Comparison of ENCODE assay signal across 15 cellular contexts in the genomic region with DNA sequence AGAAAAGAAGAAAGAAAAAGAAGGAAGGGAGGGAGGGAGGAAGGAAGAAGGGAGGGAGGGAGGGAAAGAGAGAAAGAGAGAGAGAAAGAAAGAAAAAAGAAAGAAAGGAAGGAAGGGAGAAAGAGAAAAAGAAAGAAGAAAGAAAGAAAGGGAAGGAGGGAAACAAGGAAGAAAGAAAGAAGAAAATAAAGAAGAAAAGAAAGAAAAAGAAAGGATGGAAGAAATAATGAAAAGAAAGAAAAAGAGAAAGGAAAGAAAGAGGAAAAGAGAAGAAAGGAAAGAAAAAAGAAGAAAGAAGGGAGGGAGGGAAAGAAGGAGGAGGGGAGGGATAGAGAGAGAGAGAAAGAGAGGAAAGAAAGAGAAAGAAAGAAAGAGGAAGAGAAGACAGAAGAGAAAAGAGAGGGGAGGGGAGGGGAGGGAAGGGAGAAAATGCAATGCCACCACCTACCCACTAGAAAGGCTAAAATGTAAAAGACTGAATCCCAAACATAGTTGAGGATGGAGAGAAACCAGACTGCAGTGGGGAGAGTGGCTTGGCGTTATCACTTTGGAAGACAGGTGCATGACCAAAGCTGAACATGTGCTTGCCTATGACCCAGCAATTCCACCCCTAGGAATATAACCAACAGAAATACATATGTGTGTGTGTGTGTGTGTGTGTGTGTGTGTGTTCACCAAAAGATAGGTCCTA.
DNase-seq lines count a peak whose midpoint lies in the region; ATAC-seq and TF ChIP-seq lines count a peak whose summit lies in the region.
"Had no signal": no experiment of that assay in that cellular context is flagged by ENCODE, and none has a peak within 500 bp of the region (broad histone marks: within the 10 kb centered on the region; RNA-seq: fewer than 3 reads in every experiment).

No MANE protein-coding gene starts in this region.

- no peak for ATAC-seq in natural killer cell treated with Interleukin-12 subunit alpha and Interleukin-12 subunit beta and Interleukin-15 and Interleukin-18, amount 100 ng/mL, for 72 hours
- ATAC-seq in natural killer cell (no peak), WTC11 (no peak)

- CTCF ChIA-PET in WTC11 (lab: Charles Lee): no interaction called here

- H3K27me3 Mint-ChIP-seq in natural killer cell treated with Interleukin-12 subunit alpha and Interleukin-12 subunit beta and Interleukin-15 and Interleukin-18, amount 100 ng/mL, for 72 hours: no peaks in the 10 kb centered on the region
- H3K27me3 Mint-ChIP-seq in natural killer cell (ENCODE audit: low read depth in 2 of 2): no peaks in the 10 kb centered on the region
- no peaks in the 10 kb centered on the region for H3K27me3 Mint-ChIP-seq in WTC11 (ENCODE audit: low read depth)

- peak overlapping the region; percentile 58 to 81 for H3K27ac Mint-ChIP-seq in natural killer cell treated with Interleukin-12 subunit alpha and Interleukin-12 subunit beta and Interleukin-15 and Interleukin-18, amount 100 ng/mL, for 72 hours
- H3K27ac Mint-ChIP-seq in natural killer cell (peak overlapping the region in 1 of 2 donors; percentile 17), WTC11 (no peak overlapping the region)

- H3K36me3 Mint-ChIP-seq in natural killer cell treated with Interleukin-12 subunit alpha and Interleukin-12 subunit beta and Interleukin-15 and Interleukin-18, amount 100 ng/mL, for 72 hours: no peaks in the 10 kb centered on the region
- H3K36me3 Mint-ChIP-seq in natural killer cell (no peaks in the 10 kb centered on the region), WTC11 (no peaks in the 10 kb centered on the region)

- peaks cover 6% of the 10 kb centered on the region for H3K9me3 Mint-ChIP-seq in natural killer cell treated with Interleukin-12 subunit alpha and Interleukin-12 subunit beta and Interleukin-15 and Interleukin-18, amount 100 ng/mL, for 72 hours
- peaks cover 3 to 5% of the 10 kb centered on the region in 2 donors for H3K9me3 Mint-ChIP-seq in natural killer cell
- peaks cover 8% of the 10 kb centered on the region for H3K9me3 Mint-ChIP-seq in WTC11

- peaks cover 75 to 76% of the 10 kb centered on the region in 2 donors for H3K4me1 Mint-ChIP-seq in natural killer cell treated with Interleukin-12 subunit alpha and Interleukin-12 subunit beta and Interleukin-15 and Interleukin-18, amount 100 ng/mL, for 72 hours (ENCODE audit: low read depth in 2 of 2)
- H3K4me1 Mint-ChIP-seq in natural killer cell (peaks cover 66 to 85% of the 10 kb centered on the region in 2 donors), WTC11 (no peaks in the 10 kb centered on the region)

- POLR2A ChIA-PET in WTC11 (lab: Charles Lee): no interaction called here

- H3K4me3 Mint-ChIP-seq in natural killer cell treated with Interleukin-12 subunit alpha and Interleukin-12 subunit beta and Interleukin-15 and Interleukin-18, amount 100 ng/mL, for 72 hours: no peak overlapping the region
- H3K4me3 Mint-ChIP-seq in natural killer cell (no peak overlapping the region), WTC11 (no peak overlapping the region)

- no peak for DNase-seq in natural killer cell treated with Interleukin-12 subunit alpha and Interleukin-12 subunit beta and Interleukin-15 and Interleukin-18, amount 100 ng/mL, for 72 hours (ENCODE audit: low spot score)
- DNase-seq in natural killer cell (no peak), WTC11 (ENCODE audit: low spot score) (no peak), myocyte (ENCODE audit: low read depth) (peak; percentile 85), islet precursor cell (no peak), GM19238 (ENCODE audit: insufficient read length, low spot score) (no peak), SW480 (ENCODE audit: low spot score) (no peak), NCI-H345 treated with DMSO at 0.1 percent for 48 hours (lab: John Stamatoyannopoulos, UW; ENCODE audit: unreplicated experiment) (no peak)
- DNase-seq: BE2C, IMR-90, MV-4-11, NCI-H1417 treated with DMSO at 0.1 percent for 48 hours, NCI-H2029, NCI-H2171 treated with DMSO at 0.1 percent for 48 hours, NCI-H510A treated with DMSO at 0.1 percent for 48 hours had no signal

- TF ChIP-seq CTCF in natural killer cell (IDR thresholded peaks at IDR 0.05): no peak
- TF ChIP-seq CTCF in WTC11 (IDR thresholded peaks at IDR 0.05): no peak

- intact Hi-C loops in natural killer cell (cut with micrococcal nuclease): loop anchor here (5.0 to 10.0 kb wide), 3 partner anchors 45 to 133 kb away; a partner anchor contains a TSS

TF ChIP-seq in WTC11, 78 proteins besides CTCF, POLR2A, EP300 and RAD21:
- TF ChIP-seq, protein P1, sequence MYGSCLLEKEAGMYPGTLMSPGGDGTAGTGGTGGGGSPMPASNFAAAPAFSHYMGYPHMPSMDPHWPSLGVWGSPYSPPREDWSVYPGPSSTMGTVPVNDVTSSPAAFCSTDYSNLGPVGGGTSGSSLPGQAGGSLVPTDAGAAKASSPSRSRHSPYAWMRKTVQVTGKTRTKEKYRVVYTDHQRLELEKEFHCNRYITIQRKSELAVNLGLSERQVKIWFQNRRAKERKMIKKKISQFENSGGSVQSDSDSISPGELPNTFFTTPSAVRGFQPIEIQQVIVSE (CRISPR knock-in tag; IDR thresholded peaks at IDR 0.05; ENCODE audit: borderline replicate concordance): no peak
- TF ChIP-seq NR2C2 (CRISPR knock-in tag; IDR thresholded peaks at IDR 0.05): no peak
- TF ChIP-seq, protein P2, sequence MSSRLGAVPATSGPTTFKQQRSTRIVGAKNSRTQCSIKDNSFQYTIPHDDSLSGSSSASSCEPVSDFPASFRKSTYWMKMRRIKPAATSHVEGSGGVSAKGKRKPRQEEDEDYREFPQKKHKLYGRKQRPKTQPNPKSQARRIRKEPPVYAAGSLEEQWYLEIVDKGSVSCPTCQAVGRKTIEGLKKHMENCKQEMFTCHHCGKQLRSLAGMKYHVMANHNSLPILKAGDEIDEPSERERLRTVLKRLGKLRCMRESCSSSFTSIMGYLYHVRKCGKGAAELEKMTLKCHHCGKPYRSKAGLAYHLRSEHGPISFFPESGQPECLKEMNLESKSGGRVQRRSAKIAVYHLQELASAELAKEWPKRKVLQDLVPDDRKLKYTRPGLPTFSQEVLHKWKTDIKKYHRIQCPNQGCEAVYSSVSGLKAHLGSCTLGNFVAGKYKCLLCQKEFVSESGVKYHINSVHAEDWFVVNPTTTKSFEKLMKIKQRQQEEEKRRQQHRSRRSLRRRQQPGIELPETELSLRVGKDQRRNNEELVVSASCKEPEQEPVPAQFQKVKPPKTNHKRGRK (CRISPR knock-in tag; IDR thresholded peaks at IDR 0.05; ENCODE audit: borderline replicate concordance): 0 out of 2 replicates have a peak, but pooled peaks have one; percentile 69
- TF ChIP-seq PRRX2 (CRISPR knock-in tag; IDR thresholded peaks at IDR 0.05): no peak
TF ChIP-seq in WTC11: peak in this region for 1.
